Comparison of ENCODE assay signal across 2 cellular contexts in genomic region chr20:25223765-25224720, GRCh38.
TF ChIP-seq lines count a peak whose summit lies in the region.

No MANE protein-coding gene starts in this region.

TF ChIP-seq in HepG2, 621 proteins besides CTCF, POLR2A, EP300 and RAD21 (continues in another document):
- TF ChIP-seq CBFB (CRISPR knock-in tag; IDR thresholded peaks at IDR 0.05) = no peak
- TF ChIP-seq ZHX1 (CRISPR knock-in tag; IDR thresholded peaks at IDR 0.05; ENCODE audit: low read depth) = no peak
- TF ChIP-seq ZNF609 (CRISPR knock-in tag; IDR thresholded peaks at IDR 0.05; ENCODE audit: borderline replicate concordance) = no peak
- TF ChIP-seq ZNF816 (CRISPR knock-in tag; IDR thresholded peaks at IDR 0.05; ENCODE audit: borderline replicate concordance) = no peak
- no peak for TF ChIP-seq RNF219 (CRISPR knock-in tag; IDR thresholded peaks at IDR 0.05)
- TF ChIP-seq ATF6 (CRISPR knock-in tag; conservative IDR thresholded peaks at IDR 0.05) = no peak

TF ChIP-seq in HEK293T, 16 proteins besides CTCF, POLR2A, EP300 and RAD21:
- TF ChIP-seq SUZ12 (IDR thresholded peaks at IDR 0.05) (no peak), LEF1 (IDR thresholded peaks at IDR 0.05; ENCODE audit: borderline replicate concordance) (no peak), ARNT (IDR thresholded peaks at IDR 0.05) (no peak), TARDBP (IDR thresholded peaks at IDR 0.05) (no peak), BHLHE40 (IDR thresholded peaks at IDR 0.05; ENCODE audit: borderline replicate concordance) (no peak), ZNF384 (IDR thresholded peaks at IDR 0.05) (no peak), L3MBTL2 (conservative IDR thresholded peaks at IDR 0.05) (no peak), NFRKB (IDR thresholded peaks at IDR 0.05) (no peak)
TF ChIP-seq in HEK293T: peak in this region for 0.
